ENCODE assay signal across 8 cellular contexts in the genomic region with DNA sequence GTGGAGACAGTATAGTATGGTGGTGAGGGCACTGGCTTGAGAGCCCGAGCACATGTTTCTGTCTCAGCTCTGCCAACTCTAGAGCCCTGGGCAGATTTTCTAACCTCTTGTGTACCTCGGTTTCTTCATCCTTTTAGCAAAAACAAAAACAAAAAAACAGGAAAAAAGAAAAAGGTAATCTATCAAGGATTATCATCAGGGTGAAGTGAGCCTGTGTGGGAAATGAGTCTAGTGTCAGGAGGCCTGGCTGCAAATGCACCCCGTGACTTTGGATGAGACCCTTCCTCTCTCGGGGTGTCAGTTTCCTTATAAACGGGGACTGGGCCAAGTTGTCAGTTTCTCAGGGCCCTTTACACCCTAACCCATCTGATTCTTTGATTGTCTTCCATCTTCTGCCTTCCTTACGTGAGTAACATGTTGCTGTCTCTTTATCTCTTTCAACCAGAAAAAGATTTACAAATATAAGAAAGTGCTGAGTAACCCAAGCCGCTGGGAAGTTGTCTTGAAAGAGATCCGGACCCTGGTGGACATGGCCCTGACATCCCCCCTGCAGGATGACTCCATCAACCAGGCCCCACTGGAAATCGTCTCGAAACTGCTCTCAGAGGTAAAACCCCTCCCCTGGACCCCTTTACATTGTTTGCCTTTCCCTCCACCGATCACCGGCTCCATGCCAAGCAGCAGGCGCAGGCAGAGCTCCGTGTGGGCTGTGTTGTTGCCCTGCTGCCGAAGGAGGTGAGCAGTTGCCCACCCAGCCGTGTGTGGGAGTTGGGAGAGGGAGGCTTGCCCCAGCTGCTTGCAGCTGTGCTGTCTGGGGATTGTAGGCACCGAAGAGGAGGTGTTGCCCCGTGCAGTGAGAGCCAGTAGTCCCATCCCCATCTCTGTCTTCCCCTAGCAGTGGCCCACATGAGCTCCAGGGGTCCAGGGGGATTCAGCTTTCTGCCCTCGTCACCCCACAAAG.
DNase-seq lines count a peak whose midpoint lies in the region; ATAC-seq, FAIRE-seq and TF ChIP-seq lines count a peak whose summit lies in the region.

No MANE protein-coding gene starts in this region.

- WGBS in HUES64 = 80% methylated on average over 19 of the region's 19 CpGs
- 12% methylated on average over 19 of the region's 19 CpGs for WGBS in K562 (ENCODE audit: insufficient coverage, low coverage, missing lambda C conversion rate)

- TF ChIP-seq POLR2A in K562 (conservative IDR thresholded peaks at IDR 0.05) = no peak

- peak overlapping the region; percentile 62 for H3K4me2 ChIP-seq in K562 (ENCODE audit: insufficient read depth, low read length)

- peaks cover 5% of the 10 kb centered on the region; the same call in 1 of the 2 replicates for H4K20me1 ChIP-seq in K562 (replicated peaks; ENCODE audit: control insufficient read depth, insufficient read depth, low read length)

- CTCF ChIA-PET in K562 (lab: Yijun Ruan, JAX; ENCODE audit: low intra/inter-chr PET ratio) = no interaction called here

- H3K4me3 ChIP-seq in GM06990 (replicated peaks; ENCODE audit: low read depth, low read length) (peak overlapping the region; percentile 53), HUES64 (ENCODE audit: low read length) (no peak overlapping the region), K562 (no peak overlapping the region)

- H3K27ac ChIP-seq in HUES64 (ENCODE audit: low read depth, low read length) = peak overlapping the region; percentile 64
- peak overlapping the region; percentile 63 for H3K27ac ChIP-seq in K562 (ENCODE audit: extremely low read depth, low read depth, low read length)

- TF ChIP-seq CTCF in GM06990 (IDR thresholded peaks at IDR 0.05; ENCODE audit: insufficient read depth, low read length, poor library complexity, severe bottlenecking) (no peak), K562 (IDR thresholded peaks at IDR 0.05 in 2 of 3, conservative IDR thresholded peaks at IDR 0.05 in 1 of 3; ENCODE audit: insufficient read depth in 2 of 3, low read depth in 1 of 3, low read length in 3 of 3) (peak in 1 of 3 experiments; percentile 10; a peak in 1 of 6 replicates), omental fat pad (IDR thresholded peaks at IDR 0.05) (no peak)

- H3K36me3 ChIP-seq in GM06990 (ENCODE audit: control insufficient read depth, insufficient read depth, low read length) = no peaks in the 10 kb centered on the region
- peaks cover 7% of the 10 kb centered on the region; the same call in 1 of the 2 replicates for H3K36me3 ChIP-seq in HUES64 (ENCODE audit: insufficient read depth, low read length)
- H3K36me3 ChIP-seq in K562 (ENCODE audit: control insufficient read depth, insufficient read depth, low read length) = peaks cover 40% of the 10 kb centered on the region

- H2AFZ ChIP-seq in K562 (ENCODE audit: low read depth, low read length) = no peak overlapping the region

- intact Hi-C loops in K562 (cut with micrococcal nuclease) = no loop called here

- POLR2A ChIA-PET in K562 (lab: Yijun Ruan, JAX) = interaction anchor here (0.6 to 1.2 kb wide), 3 partner anchors 20 to 49 kb away, joined by 3 to 4 read pairs (median 3); no protein-coding TSS in a partner anchor

- no peak overlapping the region for H3K9ac ChIP-seq in HUES64 (ENCODE audit: low read depth, low read length)
- H3K9ac ChIP-seq in K562 (ENCODE audit: insufficient read depth in 1 of 2, low read depth in 2 of 2, low read length in 2 of 2) = peak overlapping the region; percentile 31 to 80

- peak; percentile 15 to 20; a peak in 1 of 4 replicates for TF ChIP-seq RAD21 in K562 (CRISPR knock-in tag; conservative IDR thresholded peaks at IDR 0.05 in 1 of 2, IDR thresholded peaks at IDR 0.05 in 1 of 2)

- peak; percentile 89 for TF ChIP-seq EP300 in K562 (IDR thresholded peaks at IDR 0.05; ENCODE audit: low read length)

- in situ Hi-C loops in K562 (cut with MboI) = no loop called here

- ATAC-seq in K562 = peak; percentile 83
- ATAC-seq in omental fat pad (ENCODE audit: low FRiP score) = peak; percentile 16
- no peak for ATAC-seq in GM19351 (IDR thresholded peaks at IDR 0.05; ENCODE audit: unreplicated experiment)

- FAIRE-seq in K562 (lab: Jason Lieb, UNC) = peak; percentile 89

- peaks cover 50% of the 10 kb centered on the region for H3K79me2 ChIP-seq in K562 (ENCODE audit: control insufficient read depth, insufficient read depth, low read length)

- no peaks in the 10 kb centered on the region for H3K9me1 ChIP-seq in K562 (ENCODE audit: control insufficient read depth, insufficient read depth, low read length)

- H3K9me3 ChIP-seq in HUES64 (ENCODE audit: insufficient read depth, low read depth, low read length) (no peaks in the 10 kb centered on the region), K562 (replicated peaks; ENCODE audit: control insufficient read depth, insufficient read depth, low read depth, low read length) (no peaks in the 10 kb centered on the region)

- DNase-seq in GM06990 (ENCODE audit: extremely low read depth, insufficient read length) (no peak), K562 (ENCODE audit: extremely low read depth in 1 of 4, low spot score in 3 of 4) (peak; percentile 82 to 86 (median 84)), omental fat pad (ENCODE audit: low spot score) (no peak), H4 (ENCODE audit: low spot score) (no peak), NCI-H446 treated with DMSO at 0.1 percent for 48 hours (lab: John Stamatoyannopoulos, UW) (no peak)
- DNase-seq in stimulated activated CD4-positive, alpha-beta T cell treated with anti-CD3 and anti-CD28 coated beads, Interleukin-2, amount 100 ng/mL, for 48 hours = no peak

- BruUV-seq in K562 (replicated peaks; lab: Mats Ljungman, UMichigan) = TSS peak; percentile 26

- H3K4me1 ChIP-seq in HUES64 (ENCODE audit: insufficient read depth, low read length) (peaks cover 39% of the 10 kb centered on the region), K562 (replicated peaks in 1 of 2; ENCODE audit: control insufficient read depth in 2 of 2, insufficient read depth in 2 of 2, low read length in 2 of 2) (peaks cover 40 to 42% of the 10 kb centered on the region in 2 experiments)

- no peaks in the 10 kb centered on the region for H3K27me3 ChIP-seq in GM06990 (replicated peaks; ENCODE audit: control insufficient read depth, insufficient read depth, low read length)
- no peaks in the 10 kb centered on the region for H3K27me3 ChIP-seq in HUES64 (ENCODE audit: insufficient read depth, low read length)
- H3K27me3 ChIP-seq in K562 (ENCODE audit: control insufficient read depth in 2 of 2, insufficient read depth in 2 of 2, low read length in 2 of 2) = no peaks in the 10 kb centered on the region

TF ChIP-seq in K562, 482 proteins besides CTCF, POLR2A, EP300 and RAD21 (continues in another document):
- TF ChIP-seq ZNF316 (IDR thresholded peaks at IDR 0.05) = peak; percentile 94
- 0 out of 2 replicates have a peak, but pooled peaks have one; percentile 26 for TF ChIP-seq ZBTB2 (IDR thresholded peaks at IDR 0.05)
- TF ChIP-seq SMAD4 (CRISPR knock-in tag; conservative IDR thresholded peaks at IDR 0.05) = peak; percentile 78
- TF ChIP-seq POLR2B (IDR thresholded peaks at IDR 0.05; ENCODE audit: low read depth, partially characterized antibody) = no peak
- TF ChIP-seq TCF7 (IDR thresholded peaks at IDR 0.05; ENCODE audit: borderline replicate concordance) = no peak
- TF ChIP-seq ADNP (tag; IDR thresholded peaks at IDR 0.05) = peak; percentile 61
- TF ChIP-seq TBL1XR1 (IDR thresholded peaks at IDR 0.05; ENCODE audit: low read length in 2 of 2) = peak; percentile 33 to 84; a peak in 3 of 4 replicates
- TF ChIP-seq NFE2L1 (tag; IDR thresholded peaks at IDR 0.05; ENCODE audit: borderline replicate concordance, low read depth) = peak; percentile 20; the same call in 1 of the 2 replicates
- TF ChIP-seq BACH1 (tag; IDR thresholded peaks at IDR 0.05) = peak; percentile 82
- TF ChIP-seq TAF15 (IDR thresholded peaks at IDR 0.05; ENCODE audit: low read depth, low read length) = no peak
- peak; percentile 92 for TF ChIP-seq MIER1 (IDR thresholded peaks at IDR 0.05; ENCODE audit: low read depth)
- TF ChIP-seq FOXK2 (conservative IDR thresholded peaks at IDR 0.05 in 1 of 2, IDR thresholded peaks at IDR 0.05 in 1 of 2; ENCODE audit: low read depth in 2 of 2) = peak; percentile 51 to 81; a peak in 3 of 4 replicates
- no peak; a peak in 1 of 4 replicates for TF ChIP-seq NONO (IDR thresholded peaks at IDR 0.05; ENCODE audit: low read depth in 2 of 2, low read length in 1 of 2)
- peak; percentile 22 for TF ChIP-seq MYNN (IDR thresholded peaks at IDR 0.05)
- no peak for TF ChIP-seq MYNN (CRISPR knock-in tag; IDR thresholded peaks at IDR 0.05)
- TF ChIP-seq GATAD2A (IDR thresholded peaks at IDR 0.05) = peak; percentile 53; the same call in 1 of the 2 replicates
- TF ChIP-seq ETV5 (CRISPR knock-in tag; IDR thresholded peaks at IDR 0.05; ENCODE audit: low read depth) = peak; percentile 70
- TF ChIP-seq ZBTB7A (IDR thresholded peaks at IDR 0.05; ENCODE audit: borderline replicate concordance, control insufficient read depth, low read depth, low read length) = peak; percentile 85
- TF ChIP-seq NUFIP1 (IDR thresholded peaks at IDR 0.05; ENCODE audit: partially characterized antibody) = no peak
- TF ChIP-seq NFRKB (IDR thresholded peaks at IDR 0.05; ENCODE audit: low read depth) = 0 out of 2 replicates have a peak, but pooled peaks have one; percentile 14

Comparison
In these comparisons a context has a peak if more than half of its experiments do, and no peak if none do; other contexts are left out.
1. DNase-seq: peak in K562 (4 of 4); none in GM06990 (single experiment), omental fat pad (single experiment), H4 (single experiment), NCI-H446 treated with DMSO at 0.1 percent for 48 hours (single experiment) and stimulated activated CD4-positive, alpha-beta T cell treated with anti-CD3 and anti-CD28 coated beads, Interleukin-2, amount 100 ng/mL, for 48 hours (0 of 2).